In genomic region chr4:70080205-70080604, GRCh38 we compare ENCODE assay signal across 8 cellular contexts. TPM values are rescaled to one million over a fixed set of nuclear protein-coding genes. Genes with fewer than 3 reads are reported as not detected.
"Had no signal": no experiment of that assay in that cellular context is flagged by ENCODE, and none has a peak within 500 bp of the region (broad histone marks: within the 10 kb centered on the region; RNA-seq: fewer than 3 reads in every experiment).

No MANE protein-coding gene starts in this region.

- FAIRE-seq: GM12878, GM12891, GM12892, GM18507, GM19239 had no signal

- ATAC-seq: GM12878 had no signal

- DNase-seq: GDM1, GF-D8 had no signal

- H3K4me3 ChIP-seq: GM12878 had no signal

RNA-seq across cellular contexts. Expression of gene HTN1, which starts 30.0 kb away (rescaled TPM):
- total RNA-seq: G401, GM12878 had no signal

RNA-seq across cellular contexts. Expression of gene HTN3, which starts 51.9 kb away (rescaled TPM):
- total RNA-seq: G401, GM12878 had no signal
- polyA plus RNA-seq: GM12878 had no signal
